Comparison of ENCODE assay signal across 16 cellular contexts in genomic region chr4:108361886-108362285, GRCh38.
DNase-seq lines count a peak whose midpoint lies in the region; ATAC-seq and TF ChIP-seq lines count a peak whose summit lies in the region.
"Had no signal": no experiment of that assay in that cellular context is flagged by ENCODE, and none has a peak within 500 bp of the region (broad histone marks: within the 10 kb centered on the region; RNA-seq: fewer than 3 reads in every experiment).

No MANE protein-coding gene starts in this region.

- H4K20me1 ChIP-seq in smooth muscle cell (ENCODE audit: low read depth), result no peaks in the 10 kb centered on the region

- H3K9ac ChIP-seq in smooth muscle cell (ENCODE audit: low read depth), result no peak overlapping the region

- H2AFZ ChIP-seq in smooth muscle cell (ENCODE audit: low read depth), result no peak overlapping the region

- H3K36me3 ChIP-seq in cardiac muscle cell (no peaks in the 10 kb centered on the region), right atrium auricular region (no peaks in the 10 kb centered on the region), smooth muscle cell (ENCODE audit: low read depth) (no peaks in the 10 kb centered on the region)
- H3K36me3 ChIP-seq: MG63, suprapubic skin, vagina had no signal

- no peak overlapping the region for H3K4me3 ChIP-seq in cardiac muscle cell
- H3K4me3 ChIP-seq in right atrium auricular region, result no peak overlapping the region
- no peak overlapping the region for H3K4me3 ChIP-seq in smooth muscle cell
- H3K4me3 ChIP-seq: lung, MG63, suprapubic skin, vagina had no signal

- peak overlapping the region; percentile 26 for H3K4me2 ChIP-seq in smooth muscle cell

- H3K27me3 ChIP-seq in cardiac muscle cell (no peaks in the 10 kb centered on the region), right atrium auricular region (no peaks in the 10 kb centered on the region), smooth muscle cell (ENCODE audit: low read depth) (no peaks in the 10 kb centered on the region)
- H3K27me3 ChIP-seq: MG63, suprapubic skin, vagina had no signal

- WGBS in smooth muscle cell (ENCODE audit: low lambda C conversion rate), result 59% methylated on average over 3 of the region's 3 CpGs

- TF ChIP-seq CTCF in cardiac muscle cell (IDR thresholded peaks at IDR 0.05; ENCODE audit: low read depth, low read length) (no peak), right atrium auricular region (IDR thresholded peaks at IDR 0.05) (no peak), smooth muscle cell (IDR thresholded peaks at IDR 0.05; ENCODE audit: borderline replicate concordance, insufficient read depth, poor library complexity, severe bottlenecking) (no peak)

- no peaks in the 10 kb centered on the region for H3K79me2 ChIP-seq in smooth muscle cell (ENCODE audit: low read depth)

- ATAC-seq in GM21367 (IDR thresholded peaks at IDR 0.05; ENCODE audit: unreplicated experiment) (no peak), HG03097 (IDR thresholded peaks at IDR 0.05; ENCODE audit: low FRiP score, unreplicated experiment) (no peak)

- H3K27ac ChIP-seq in cardiac muscle cell (peak overlapping the region; percentile 83), right atrium auricular region (no peak overlapping the region), smooth muscle cell (ENCODE audit: low read depth) (peak overlapping the region; percentile 91)
- H3K27ac ChIP-seq: suprapubic skin, vagina had no signal

- H3K4me1 ChIP-seq in cardiac muscle cell (ENCODE audit: low read depth) (peaks cover 32% of the 10 kb centered on the region), right atrium auricular region (peaks cover 0 to 6% of the 10 kb centered on the region in 2 donors), smooth muscle cell (ENCODE audit: low read depth) (no peaks in the 10 kb centered on the region)
- H3K4me1 ChIP-seq: suprapubic skin, vagina had no signal

- H3K9me3 ChIP-seq in cardiac muscle cell (ENCODE audit: low read depth), result no peaks in the 10 kb centered on the region
- no peaks in the 10 kb centered on the region for H3K9me3 ChIP-seq in right atrium auricular region
- no peaks in the 10 kb centered on the region for H3K9me3 ChIP-seq in smooth muscle cell (replicated peaks; ENCODE audit: low read depth)
- H3K9me3 ChIP-seq: MG63, suprapubic skin, vagina had no signal

- no peak for DNase-seq in cardiac muscle cell (ENCODE audit: low read depth in 1 of 2, low spot score in 1 of 2)
- no peak for DNase-seq in right atrium auricular region (ENCODE audit: low spot score)
- peak; percentile 42 for DNase-seq in OCI-M1 (lab: John Stamatoyannopoulos, UW)
- peak; percentile 14 for DNase-seq in kidney glomerular epithelial cell (lab: John Stamatoyannopoulos, UW)
- DNase-seq in smooth muscle cell (lab: John Stamatoyannopoulos, UW; ENCODE audit: unreplicated experiment), result no peak
- DNase-seq in stimulated activated CD4-positive, alpha-beta T cell treated with anti-CD3 and anti-CD28 coated beads, Interleukin-12 subunit alpha, Interleukin-12 subunit beta, amount 100 ng/mL, for 4 hours, result no peak
- DNase-seq: activated CD4-positive, CD25-positive, alpha-beta regulatory T cell treated with anti-CD3 and anti-CD28 coated beads, Interleukin-2, amount 50 U/mL, for 72 hours; MG63; naive B cell; NCI-H1417 treated with DMSO at 0.1 percent for 48 hours; NCI-H524 treated with DMSO at 0.1 percent for 48 hours had no signal

- H3F3A ChIP-seq in smooth muscle cell (ENCODE audit: low read depth), result peaks cover 28% of the 10 kb centered on the region

Comparison
In these comparisons a context has a peak if more than half of its experiments do, and no peak if none do; other contexts are left out.
1. H3K27ac ChIP-seq: peak in cardiac muscle cell (single experiment) and smooth muscle cell (single experiment); none in right atrium auricular region (0 of 2).
2. DNase-seq: peak in OCI-M1 (single experiment) and kidney glomerular epithelial cell (single experiment); none in cardiac muscle cell (0 of 2), right atrium auricular region (single experiment), smooth muscle cell (single experiment) and stimulated activated CD4-positive, alpha-beta T cell treated with anti-CD3 and anti-CD28 coated beads, Interleukin-12 subunit alpha, Interleukin-12 subunit beta, amount 100 ng/mL, for 4 hours (single experiment).